In the genomic region with DNA sequence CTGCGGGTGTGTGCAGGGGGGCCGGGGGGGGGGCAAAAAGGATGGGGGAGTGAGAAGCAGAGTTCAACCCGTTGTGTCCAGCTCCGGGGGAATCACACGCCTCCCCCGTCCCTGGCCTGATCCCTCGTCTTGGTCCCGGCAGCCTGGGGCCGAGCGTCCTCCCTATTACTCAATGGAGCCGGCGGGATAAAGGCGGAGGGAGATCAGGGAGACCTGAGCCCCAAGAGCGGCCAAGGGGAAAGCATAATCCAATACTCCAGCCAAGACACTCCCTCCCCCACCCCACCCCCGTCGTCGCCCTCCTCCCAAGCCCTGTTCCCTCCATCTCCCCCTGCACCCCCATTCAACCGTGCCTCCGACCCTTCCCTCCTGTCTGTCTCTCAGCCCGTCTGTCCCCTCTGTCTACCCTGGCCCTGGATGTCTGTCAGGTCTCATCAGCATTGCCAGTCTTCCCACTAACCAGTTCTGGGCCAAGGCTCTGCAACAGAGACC, we compare ENCODE assay signal across 30 cellular contexts. TPM values are rescaled to one million over a fixed set of nuclear protein-coding genes. Genes with fewer than 3 reads are reported as not detected.
DNase-seq lines count a peak whose midpoint lies in the region; TF ChIP-seq lines count a peak whose summit lies in the region.
"Had no signal": no experiment of that assay in that cellular context is flagged by ENCODE, and none has a peak within 500 bp of the region (broad histone marks: within the 10 kb centered on the region; RNA-seq: fewer than 3 reads in every experiment).

No MANE protein-coding gene starts in this region.

- H3K9me2 ChIP-seq in neural cell (ENCODE audit: insufficient read depth, low read length), result no peaks in the 10 kb centered on the region

- H3K9me3 Mint-ChIP-seq in H9 (peaks cover 0 to 6% of the 10 kb centered on the region in 2 experiments; a peak in 3 of 5 replicates), endodermal cell (no peaks in the 10 kb centered on the region)
- H3K9me3 Mint-ChIP-seq: HFFc6 had no signal

- no peak overlapping the region for H3K56ac ChIP-seq in H9 (ENCODE audit: insufficient read length, low read depth, low read length)

- WGBS in H9 (ENCODE audit: extremely low coverage, insufficient read length, low lambda C conversion rate), result no CpG with 5 or more reads among the region's 20 CpGs
- WGBS in endodermal cell (ENCODE audit: insufficient coverage in 1 of 2, insufficient read length in 1 of 2), 2 experiments, result 50 to 59% methylated on average over 8 to 19 of the region's 20 CpGs

- no peak overlapping the region for H4K91ac ChIP-seq in H9 (ENCODE audit: insufficient read length, low read depth, low read length)

- H3K27me3 ChIP-seq in BE2C (no peaks in the 10 kb centered on the region), H9 (ENCODE audit: insufficient read depth, low read length) (peaks cover 65% of the 10 kb centered on the region), endodermal cell (ENCODE audit: control insufficient read depth, insufficient read depth, low read length, poor library complexity, severe bottlenecking) (peaks cover 69% of the 10 kb centered on the region), neural cell (ENCODE audit: insufficient read depth, low read depth, low read length) (peaks cover 80% of the 10 kb centered on the region)

- H2BK15ac ChIP-seq in H9 (ENCODE audit: low read depth, low read length), result no peak overlapping the region

- no peak overlapping the region for H2AFZ ChIP-seq in H9 (ENCODE audit: low read length)
- H2AFZ ChIP-seq in neural cell (ENCODE audit: low read depth, low read length), result no peak overlapping the region

- no peak for TF ChIP-seq RAD21 in neural cell (conservative IDR thresholded peaks at IDR 0.05)

- no peaks in the 10 kb centered on the region for H3F3A ChIP-seq in neural cell (ENCODE audit: insufficient read depth, low read length, poor library complexity, severe bottlenecking)

- H2BK120ac ChIP-seq in H9 (ENCODE audit: low read depth, low read length, poor library complexity, severe bottlenecking), result no peak overlapping the region

- no peak overlapping the region for H3K14ac ChIP-seq in H9 (ENCODE audit: insufficient read depth, low read length)

- no peak overlapping the region for H2BK12ac ChIP-seq in H9 (ENCODE audit: insufficient read length, low read depth, low read length)

- H3K9ac ChIP-seq in H9 (ENCODE audit: extremely low read depth, insufficient read length, low read length), result no peak overlapping the region
- H3K9ac ChIP-seq in endodermal cell (ENCODE audit: extremely low read depth, low read length, poor library complexity, severe bottlenecking), result no peak overlapping the region
- H3K9ac ChIP-seq in neural cell (ENCODE audit: low read length), result no peak overlapping the region

- H4K8ac ChIP-seq in H9 (replicated peaks; ENCODE audit: insufficient read length, low read depth, low read length), result no peak overlapping the region

- TF ChIP-seq CTCF in BE2C (IDR thresholded peaks at IDR 0.05; ENCODE audit: low read depth, low read length), result no peak
- no peak for TF ChIP-seq CTCF in H9 (conservative IDR thresholded peaks at IDR 0.05)
- TF ChIP-seq CTCF in endodermal cell (conservative IDR thresholded peaks at IDR 0.05), result no peak
- TF ChIP-seq CTCF in neural cell (IDR thresholded peaks at IDR 0.05; ENCODE audit: poor library complexity, severe bottlenecking), result no peak

- H3K27me3 Mint-ChIP-seq in H9 (ENCODE audit: low read depth) (peaks cover 42% of the 10 kb centered on the region), endodermal cell (ENCODE audit: insufficient read depth) (peaks cover 45% of the 10 kb centered on the region)

- H3K4ac ChIP-seq in H9 (ENCODE audit: low read depth, low read length), result no peak overlapping the region

- peaks cover 31% of the 10 kb centered on the region for H3K23me2 ChIP-seq in H9 (ENCODE audit: insufficient read length, low read depth, low read length, poor library complexity, severe bottlenecking)

- TF ChIP-seq EP300 in neural cell (conservative IDR thresholded peaks at IDR 0.05; ENCODE audit: poor library complexity, severe bottlenecking), result no peak

- H3K4me1 Mint-ChIP-seq in H9, result peaks cover 33 to 48% of the 10 kb centered on the region in 2 experiments
- peaks cover 19% of the 10 kb centered on the region for H3K4me1 Mint-ChIP-seq in endodermal cell

- H2BK5ac ChIP-seq in H9 (ENCODE audit: insufficient read length, low read length), result no peak overlapping the region

- no peak overlapping the region for H3T11ph ChIP-seq in H9 (ENCODE audit: low read length)

- H4K5ac ChIP-seq in H9 (ENCODE audit: insufficient read length, low read depth, low read length), result no peak overlapping the region

- DNase-seq in BE2C (peak; percentile 79), H9 (peak; percentile 39), endodermal cell (peak; percentile 58), anterior cingulate cortex (lab: John Stamatoyannopoulos, UW) (no peak), T-helper 2 cell (no peak), germinal center (ENCODE audit: low spot score) (no peak), NCI-H2107 (lab: John Stamatoyannopoulos, UW) (no peak)
- DNase-seq: activated CD4-positive, alpha-beta T cell treated with anti-CD3 and anti-CD28 coated beads for 48 hours; activated gamma-delta T cell treated with Interleukin-2 at 50 U/mL for 16 hours; activated T-cell treated with anti-CD3 and anti-CD28 coated beads, Interleukin-2, amount 50 U/mL, for 1 hour; Calu3; effector CD8-positive, alpha-beta T cell; GF-D8; heart left ventricle; HFFc6; mammary epithelial cell; NCI-H1417 treated with DMSO at 0.1 percent for 48 hours; NCI-H2081 treated with DMSO at 0.1 percent for 48 hours; NCI-H748 treated with DMSO at 0.1 percent for 48 hours; transverse colon had no signal

- no peak overlapping the region for H2AK5ac ChIP-seq in H9 (ENCODE audit: insufficient read length, low read length)

- H3K27ac Mint-ChIP-seq in H9 (no peak overlapping the region), endodermal cell (no peak overlapping the region)

- H2BK20ac ChIP-seq in H9 (ENCODE audit: low read depth, low read length, poor library complexity, severe bottlenecking), result no peak overlapping the region

- H3K9me3 ChIP-seq in BE2C, result no peaks in the 10 kb centered on the region
- no peaks in the 10 kb centered on the region for H3K9me3 ChIP-seq in H9 (ENCODE audit: control insufficient read depth, low read depth, low read length)
- no peaks in the 10 kb centered on the region for H3K9me3 ChIP-seq in endodermal cell (ENCODE audit: control insufficient read depth, low read length)
- peaks cover 4% of the 10 kb centered on the region for H3K9me3 ChIP-seq in neural cell (ENCODE audit: low read length)
- H3K9me3 ChIP-seq: heart left ventricle, transverse colon had no signal

- no peak overlapping the region for H3K23ac ChIP-seq in H9 (ENCODE audit: insufficient read length, low read depth, low read length)

- no peaks in the 10 kb centered on the region for H3K79me2 ChIP-seq in H9 (ENCODE audit: insufficient read depth, low read length)
- H3K79me2 ChIP-seq in neural cell (replicated peaks; ENCODE audit: insufficient read depth, low read length), result no peaks in the 10 kb centered on the region

- H4K20me1 ChIP-seq in H9 (ENCODE audit: control insufficient read depth, insufficient read depth, insufficient read length) (peaks cover 2% of the 10 kb centered on the region), neural cell (ENCODE audit: insufficient read depth) (no peaks in the 10 kb centered on the region)

- H3K4me1 ChIP-seq in BE2C (peaks cover 22% of the 10 kb centered on the region), H9 (ENCODE audit: insufficient read depth, low read length) (peaks cover 5% of the 10 kb centered on the region; the same call in 1 of the 2 replicates), endodermal cell (ENCODE audit: control insufficient read depth, insufficient read depth, low read length) (no peaks in the 10 kb centered on the region)

- peak overlapping the region; percentile 100 for H3K4me3 ChIP-seq in BE2C (ENCODE audit: low read depth, low read length)
- no peak overlapping the region for H3K4me3 ChIP-seq in endodermal cell (ENCODE audit: low read length)
- peak overlapping the region; percentile 38 for H3K4me3 ChIP-seq in neural cell (ENCODE audit: low read length)
- H3K4me3 ChIP-seq: SK-N-MC, skin epidermis, transverse colon had no signal

- H3K4me2 ChIP-seq in H9 (ENCODE audit: insufficient read depth, insufficient read length, low read length) (peak overlapping the region; percentile 51), neural cell (ENCODE audit: low read length) (no peak overlapping the region)

- H3K27ac ChIP-seq in H9 (ENCODE audit: insufficient read length, low read depth, low read length), result no peak overlapping the region
- H3K27ac ChIP-seq in endodermal cell (ENCODE audit: low read depth, low read length), result no peak overlapping the region
- H3K27ac ChIP-seq in neural cell (ENCODE audit: low read length), result no peak overlapping the region
- H3K27ac ChIP-seq: SK-N-MC, skin epidermis, transverse colon had no signal

- no peak overlapping the region for H3K18ac ChIP-seq in H9 (ENCODE audit: insufficient read length, low read depth, low read length)

- no peaks in the 10 kb centered on the region for H3K79me1 ChIP-seq in H9 (ENCODE audit: insufficient read depth, low read depth, low read length, poor library complexity, severe bottlenecking)

- H3K36me3 ChIP-seq in BE2C (peaks cover 70% of the 10 kb centered on the region), endodermal cell (ENCODE audit: control insufficient read depth, insufficient read depth, low read length) (peaks cover 23% of the 10 kb centered on the region), neural cell (ENCODE audit: insufficient read depth, low read length) (no peaks in the 10 kb centered on the region)

- H3K4me3 Mint-ChIP-seq in H9, result peak overlapping the region in 1 of 2 experiments; percentile 85; a peak in 3 of 5 replicates
- no peak overlapping the region for H3K4me3 Mint-ChIP-seq in endodermal cell
- H3K4me3 Mint-ChIP-seq: HFFc6 had no signal

- H3K36me3 Mint-ChIP-seq in H9 (ENCODE audit: insufficient read depth in 1 of 3, low read depth in 3 of 3), result peaks cover 5 to 19% (median 8%) of the 10 kb centered on the region in 3 experiments
- peaks cover 12% of the 10 kb centered on the region for H3K36me3 Mint-ChIP-seq in endodermal cell (ENCODE audit: low read depth)

RNA-seq across cellular contexts. Expression of a gene that starts 2.6 kb away (rescaled TPM):
- polyA plus RNA-seq in BE2C (2012; ENCODE audit: insufficient read depth, insufficient read length, low read depth), result 419 TPM
- total RNA-seq in H9 (2021) (1.1 and 1.4 TPM in 2 replicates), endodermal cell (under 1 TPM in 1 of 2 donors, not detected in 1; 0.92 TPM)
- polyA plus RNA-seq in endodermal cell (2013, experiment 1 of 2), result 1.7 TPM
- polyA plus RNA-seq in endodermal cell (2013, experiment 2 of 2), result 1.9 TPM
- not detected in 2 replicates for polyA plus RNA-seq in neural cell
- polyA minus RNA-seq in neural cell, result not detected in 2 replicates
- total RNA-seq: activated CD8-positive, alpha-beta memory T cell treated with anti-CD3 and anti-CD28 coated beads for 36 hours; bronchial epithelial cell; Calu3; heart left ventricle; HFFc6; mammary epithelial cell; OCI-LY7; osteocyte; renal cortical epithelial cell had no signal
- polyA plus RNA-seq: AG04450, CD14-positive monocyte, heart left ventricle, mammary epithelial cell had no signal

RNA-seq across cellular contexts. Expression of a gene that starts 16.8 kb away (rescaled TPM):
- 271 TPM for polyA plus RNA-seq in BE2C (2012; ENCODE audit: insufficient read depth, insufficient read length, low read depth)
- 207 and 214 TPM in 2 replicates for total RNA-seq in H9 (2021)
- total RNA-seq in endodermal cell, result 100 to 1,000 TPM; 230 to 325 TPM
- 149 TPM for polyA plus RNA-seq in endodermal cell (2013, experiment 1 of 2)
- polyA plus RNA-seq in endodermal cell (2013, experiment 2 of 2), result 148 TPM
- 1.5 and 2.0 TPM in 2 replicates for polyA plus RNA-seq in neural cell
- polyA minus RNA-seq in neural cell, result 0.93 and 1.5 TPM in 2 replicates

RNA-seq across cellular contexts. Expression of a gene that starts 24.7 kb away (rescaled TPM):
- not detected for polyA plus RNA-seq in BE2C (2012; ENCODE audit: insufficient read depth, insufficient read length, low read depth)
- total RNA-seq in H9 (2021) (not detected in 2 replicates), endodermal cell (not detected)
- polyA plus RNA-seq in endodermal cell (2013, experiment 1 of 2), result not detected
- polyA plus RNA-seq in endodermal cell (2013, experiment 2 of 2), result not detected
- polyA plus RNA-seq in neural cell, result not detected in 2 replicates
- not detected in 2 replicates for polyA minus RNA-seq in neural cell
- total RNA-seq: activated CD8-positive, alpha-beta memory T cell treated with anti-CD3 and anti-CD28 coated beads for 36 hours; bronchial epithelial cell; Calu3; HFFc6; mammary epithelial cell; osteocyte; renal cortical epithelial cell had no signal
- polyA plus RNA-seq: AG04450, mammary epithelial cell had no signal

RNA-seq across cellular contexts. Expression of a gene that starts 49.4 kb away (rescaled TPM):
- polyA plus RNA-seq in BE2C (2012; ENCODE audit: insufficient read depth, insufficient read length, low read depth), result not detected
- total RNA-seq in H9 (2021), result 0.92 and 1.2 TPM in 2 replicates
- total RNA-seq in endodermal cell, result 10 to 100 TPM; 13.8 to 19.3 TPM
- 5.8 TPM for polyA plus RNA-seq in endodermal cell (2013, experiment 1 of 2)
- 4.8 TPM for polyA plus RNA-seq in endodermal cell (2013, experiment 2 of 2)
- not detected in 2 replicates for polyA plus RNA-seq in neural cell
- polyA minus RNA-seq in neural cell, result not detected in 2 replicates
- total RNA-seq: activated CD8-positive, alpha-beta memory T cell treated with anti-CD3 and anti-CD28 coated beads for 36 hours; OCI-LY7; osteocyte; transverse colon had no signal
- polyA plus RNA-seq: CD14-positive monocyte had no signal

Comparison
In these comparisons a context has a peak if more than half of its experiments do, and no peak if none do; other contexts are left out.
1. DNase-seq: peak in BE2C (single experiment), H9 (single experiment) and endodermal cell (single experiment); none in anterior cingulate cortex (0 of 58), T-helper 2 cell (0 of 5), germinal center (single experiment) and NCI-H2107 (single experiment).